ENCODE assay signal across 1 cellular context in the genomic region with DNA sequence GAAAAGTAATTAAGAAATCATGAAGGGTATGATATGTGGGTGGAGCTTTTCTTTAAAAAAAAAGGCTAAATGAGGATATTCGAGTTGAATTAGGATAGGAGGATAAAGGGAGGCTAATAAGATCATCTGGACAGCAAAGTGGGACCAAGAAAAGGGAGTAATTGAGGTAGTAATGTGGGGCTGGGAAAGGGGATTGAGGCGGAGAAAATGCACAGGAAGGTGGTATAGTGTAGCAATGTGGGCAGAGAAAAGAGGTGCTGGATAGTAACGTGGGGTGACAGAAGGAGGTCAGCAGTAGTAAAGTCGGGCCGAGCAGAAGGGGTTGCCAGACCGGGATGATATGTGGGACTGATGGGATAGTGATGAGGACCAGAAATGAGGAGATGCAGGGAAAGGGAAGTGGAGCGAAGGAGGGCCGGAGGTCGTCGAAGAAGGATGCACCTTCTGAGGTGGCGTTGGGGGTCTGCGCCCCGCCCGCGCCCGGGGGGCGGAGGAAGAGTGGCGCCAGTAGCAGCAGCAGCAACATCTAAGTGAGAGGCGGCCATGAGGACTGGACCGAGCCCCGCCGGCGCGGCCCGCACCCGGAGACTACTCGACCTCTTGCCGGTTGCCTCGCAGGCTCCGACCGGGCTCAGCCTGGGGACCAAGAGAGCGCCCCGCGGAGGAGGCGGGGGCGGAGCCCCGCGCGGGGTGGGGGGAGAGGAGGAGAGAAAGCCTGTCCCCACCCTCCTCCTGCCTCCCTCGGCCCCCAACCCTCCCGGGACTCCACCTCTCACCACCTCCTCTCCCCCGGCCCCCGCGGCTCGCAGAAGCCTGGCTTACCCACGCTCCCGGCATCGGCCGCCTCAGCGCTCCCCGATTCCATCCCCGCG.
TF ChIP-seq lines count a peak whose summit lies in the region.

No MANE protein-coding gene starts in this region.

TF ChIP-seq in SK-N-SH treated with all-trans-retinoic acid at 6 μM for 48 hours, 23 proteins besides CTCF, POLR2A, EP300 and RAD21 (continued from another document):
- no peak for TF ChIP-seq TSHZ2 (CRISPR knock-in tag; IDR thresholded peaks at IDR 0.05)
